Comparison of ENCODE assay signal across 20 cellular contexts in genomic region chrX:17023670-17024069, GRCh38.
DNase-seq lines count a peak whose midpoint lies in the region; ATAC-seq, FAIRE-seq and TF ChIP-seq lines count a peak whose summit lies in the region.
"Had no signal": no experiment of that assay in that cellular context is flagged by ENCODE, and none has a peak within 500 bp of the region (broad histone marks: within the 10 kb centered on the region; RNA-seq: fewer than 3 reads in every experiment).

No MANE protein-coding gene starts in this region.

- H3K4me2 ChIP-seq in PC-3 (ENCODE audit: low read length) (no peak overlapping the region), endothelial cell of umbilical vein (ENCODE audit: insufficient read depth, low read length) (no peak overlapping the region)
- H3K4me2 ChIP-seq: BLaER1, GM23338 had no signal

- POLR2A ChIA-PET in PC-3 (lab: Charles Lee; ENCODE audit: unreplicated experiment) (no interaction called here), endothelial cell of umbilical vein (lab: Charles Lee) (no interaction called here)

- H3K4me1 ChIP-seq in PC-3 (ENCODE audit: insufficient read depth, low read length) (no peaks in the 10 kb centered on the region), endothelial cell of umbilical vein (ENCODE audit: control insufficient read depth, extremely low read depth, insufficient read depth, low read length) (no peaks in the 10 kb centered on the region), mucosa of rectum (ENCODE audit: control insufficient read depth in 2 of 2, insufficient read depth in 2 of 2, low read length in 2 of 2) (peaks cover 0 to 7% of the 10 kb centered on the region in 2 donors)
- H3K4me1 ChIP-seq: Caco-2 had no signal

- CTCF ChIA-PET in PC-3 (lab: Charles Lee), result no interaction called here
- CTCF ChIA-PET in endothelial cell of umbilical vein (lab: Charles Lee), result interaction anchor here (0.9 to 1.0 kb wide), 2 partner anchors 23 to 141 kb away, joined by 3 to 4 read pairs; no protein-coding TSS in a partner anchor

- TF ChIP-seq POLR2A in endothelial cell of umbilical vein (IDR thresholded peaks at IDR 0.05; ENCODE audit: low read depth, low read length), result no peak

- H3K9me1 ChIP-seq in endothelial cell of umbilical vein (replicated peaks; ENCODE audit: control insufficient read depth, extremely low read depth, insufficient read depth, low read length), result no peaks in the 10 kb centered on the region

- no peak overlapping the region for H3K4me3 ChIP-seq in PC-3 (ENCODE audit: low read length)
- no peak overlapping the region for H3K4me3 ChIP-seq in endothelial cell of umbilical vein (replicated peaks in 1 of 3; ENCODE audit: insufficient read depth in 1 of 3, low read depth in 1 of 3, low read length in 3 of 3)
- no peak overlapping the region for H3K4me3 ChIP-seq in mucosa of rectum (ENCODE audit: low read length in 2 of 2)
- H3K4me3 ChIP-seq: BLaER1, GM23338 had no signal

- no peaks in the 10 kb centered on the region for H3K9me3 ChIP-seq in PC-3 (ENCODE audit: low read length)
- no peaks in the 10 kb centered on the region for H3K9me3 ChIP-seq in endothelial cell of umbilical vein (replicated peaks; ENCODE audit: control insufficient read depth, insufficient read depth, low read length)
- H3K9me3 ChIP-seq in mucosa of rectum (ENCODE audit: control insufficient read depth in 2 of 2, low read length in 2 of 2), result no peaks in the 10 kb centered on the region
- H3K9me3 ChIP-seq: BLaER1, Caco-2 had no signal

- BruUV-seq in PC-3 (replicated peaks; lab: Mats Ljungman, UMichigan) (no TSS peak), endothelial cell of umbilical vein (replicated peaks; lab: Mats Ljungman, UMichigan) (no TSS peak)

- H3K9me2 ChIP-seq in PC-3 (replicated peaks; ENCODE audit: low read length), result no peaks in the 10 kb centered on the region

- TF ChIP-seq CTCF in PC-3 (conservative IDR thresholded peaks at IDR 0.05; ENCODE audit: low read depth, low read length) (no peak), endothelial cell of umbilical vein (IDR thresholded peaks at IDR 0.05; ENCODE audit: extremely low read depth in 1 of 2, insufficient read depth in 1 of 2, low read depth in 1 of 2, low read length in 2 of 2) (no peak)

- no peaks in the 10 kb centered on the region for H3F3A ChIP-seq in PC-3 (ENCODE audit: low read length, unreplicated experiment)

- no peaks in the 10 kb centered on the region for H3K36me3 ChIP-seq in PC-3 (ENCODE audit: low read depth, low read length)
- no peaks in the 10 kb centered on the region for H3K36me3 ChIP-seq in endothelial cell of umbilical vein (ENCODE audit: control insufficient read depth in 2 of 2, extremely low read depth in 1 of 2, insufficient read depth in 2 of 2, low read length in 2 of 2)
- no peaks in the 10 kb centered on the region for H3K36me3 ChIP-seq in mucosa of rectum (ENCODE audit: control insufficient read depth in 2 of 2, insufficient read depth in 2 of 2, low read length in 2 of 2)
- H3K36me3 ChIP-seq: BLaER1 had no signal

- peak; percentile 28 for FAIRE-seq in endothelial cell of umbilical vein (lab: Jason Lieb, UNC)
- FAIRE-seq: A204.1, G401.6, GM12892 had no signal

- DNase-seq in PC-3 (no peak), endothelial cell of umbilical vein (ENCODE audit: low read depth, low spot score) (no peak)
- DNase-seq in activated CD8-positive, alpha-beta memory T cell treated with anti-CD3 and anti-CD28 coated beads, Interleukin-2, amount 50 U/mL, for 48 hours, result no peak
- DNase-seq: Caco-2; CD4-positive, CD25-positive, alpha-beta regulatory T cell; CD8-positive, alpha-beta T cell; DMS153; DND-41; H9 had no signal

- ATAC-seq in PC-3 (peak; percentile 37; the same call in 1 of the 2 replicates), HG03469 (IDR thresholded peaks at IDR 0.05; ENCODE audit: unreplicated experiment) (no peak), GM21529 (IDR thresholded peaks at IDR 0.05; ENCODE audit: unreplicated experiment) (no peak)
- ATAC-seq: CD8-positive, alpha-beta T cell; GM23338; HCT116 had no signal

- H3K27me3 ChIP-seq in PC-3 (ENCODE audit: low read length) (no peaks in the 10 kb centered on the region), endothelial cell of umbilical vein (ENCODE audit: control insufficient read depth in 2 of 2, insufficient read depth in 2 of 2, low read length in 2 of 2) (no peaks in the 10 kb centered on the region), mucosa of rectum (ENCODE audit: control insufficient read depth in 2 of 2, insufficient read depth in 2 of 2, low read length in 2 of 2) (peaks cover 3 to 9% of the 10 kb centered on the region in 2 donors)

- intact Hi-C loops in PC-3 (cut with micrococcal nuclease) (no loop called here), endothelial cell of umbilical vein (cut with micrococcal nuclease) (no loop called here)

- H3K27ac ChIP-seq in PC-3 (ENCODE audit: low read length) (no peak overlapping the region), endothelial cell of umbilical vein (ENCODE audit: insufficient read depth, low read depth, low read length) (no peak overlapping the region), mucosa of rectum (ENCODE audit: low read depth in 2 of 2, low read length in 2 of 2) (peak overlapping the region; percentile 6 to 39)
- H3K27ac ChIP-seq: 22Rv1, BLaER1, C4-2B had no signal

- H2AFZ ChIP-seq in PC-3 (ENCODE audit: low read length) (no peak overlapping the region), endothelial cell of umbilical vein (ENCODE audit: low read depth, low read length) (no peak overlapping the region)
- H2AFZ ChIP-seq: GM23338 had no signal

- H4K20me1 ChIP-seq in PC-3 (ENCODE audit: low read length) (no peaks in the 10 kb centered on the region), endothelial cell of umbilical vein (replicated peaks; ENCODE audit: control insufficient read depth, extremely low read depth, insufficient read depth, low read length) (no peaks in the 10 kb centered on the region)
- H4K20me1 ChIP-seq: BLaER1 had no signal

- no peaks in the 10 kb centered on the region for H3K79me2 ChIP-seq in PC-3 (ENCODE audit: low read length)
- H3K79me2 ChIP-seq in endothelial cell of umbilical vein (ENCODE audit: control insufficient read depth, insufficient read depth, low read length), result no peaks in the 10 kb centered on the region

- H3K9ac ChIP-seq in PC-3 (ENCODE audit: low read length), result no peak overlapping the region
- no peak overlapping the region for H3K9ac ChIP-seq in endothelial cell of umbilical vein (replicated peaks; ENCODE audit: extremely low read depth, insufficient read depth, low read length)
- no peak overlapping the region for H3K9ac ChIP-seq in mucosa of rectum (ENCODE audit: low read depth in 1 of 2, low read length in 2 of 2)
- H3K9ac ChIP-seq: BLaER1 had no signal

- dilution Hi-C loops in endothelial cell of umbilical vein (cut with MboI; ENCODE audit: extremely low pct_ligation_motif_present, low sequenced_read_pairs), result no loop called here

TF ChIP-seq in endothelial cell of umbilical vein, 7 proteins besides CTCF, POLR2A, EP300 and RAD21:
- no peak for TF ChIP-seq MYC (IDR thresholded peaks at IDR 0.05; ENCODE audit: low read depth, low read length)
- TF ChIP-seq POLR2AphosphoS5 (IDR thresholded peaks at IDR 0.05; ENCODE audit: insufficient read depth, low read depth, low read length), result no peak

Comparison
In these comparisons a context has a peak if more than half of its experiments do, and no peak if none do; other contexts are left out.
1. H3K27ac ChIP-seq: peak in mucosa of rectum (2 of 2); none in PC-3 (single experiment) and endothelial cell of umbilical vein (single experiment).